ENCODE assay signal across 1 cellular context in genomic region chr11:125154380-125155099, GRCh38.
TF ChIP-seq lines count a peak whose summit lies in the region.

No MANE protein-coding gene starts in this region.

TF ChIP-seq in HCT116, 20 proteins besides CTCF, POLR2A, EP300 and RAD21 (continued from another document):
- TF ChIP-seq MAX (IDR thresholded peaks at IDR 0.05) (no peak), TCF7L2 (IDR thresholded peaks at IDR 0.05; ENCODE audit: borderline replicate concordance, extremely low read depth, insufficient read depth, insufficient read length) (no peak), CBX3 (IDR thresholded peaks at IDR 0.05; ENCODE audit: low read depth) (no peak), EGR1 (IDR thresholded peaks at IDR 0.05; ENCODE audit: low read depth) (no peak)
